Comparison of ENCODE assay signal across 7 cellular contexts in genomic region chr9:135950866-135951265, GRCh38. TPM values are rescaled to one million over a fixed set of nuclear protein-coding genes. Genes with fewer than 3 reads are reported as not detected.
DNase-seq lines count a peak whose midpoint lies in the region; ATAC-seq, FAIRE-seq and TF ChIP-seq lines count a peak whose summit lies in the region.
"Not testable (repeated sequence)": the region's sequence is repeated elsewhere in the genome, so short reads cannot be mapped to it uniquely, and the experiment has no call there.

No MANE protein-coding gene starts in this region.

- not testable (repeated sequence) for H3K4me3 ChIP-seq in HCT116 (replicated peaks in 1 of 2; ENCODE audit: low read depth in 1 of 2, low read length in 2 of 2); K562; epithelial cell of esophagus (ENCODE audit: low read length); prostate gland; skin epidermis

- in situ Hi-C loops in K562 (cut with MboI), result not testable (repeated sequence)

- H3K27ac ChIP-seq in HCT116 (ENCODE audit: low read depth, low read length), result peak overlapping the region; percentile 75; the same call in 1 of the 2 replicates
- peak overlapping the region; percentile 98 for H3K27ac ChIP-seq in RWPE1
- H3K27ac ChIP-seq in K562 (ENCODE audit: extremely low read depth, low read depth, low read length), result peak overlapping the region; percentile 91
- peak overlapping the region; percentile 92 for H3K27ac ChIP-seq in foreskin keratinocyte
- peak overlapping the region; percentile 56 to 61 for H3K27ac ChIP-seq in prostate gland
- H3K27ac ChIP-seq in skin epidermis, result peak overlapping the region in 12 of 21 experiments; percentile 4 to 80 (median 70)

- H2AFZ ChIP-seq in HCT116 (ENCODE audit: low read depth, low read length, poor library complexity, severe bottlenecking); K562 (ENCODE audit: low read depth, low read length): not testable (repeated sequence)

- intact Hi-C loops in HCT116 (cut with micrococcal nuclease), result loop anchor here (10.0 kb wide), 1 partner anchor 86 kb away; no protein-coding TSS in a partner anchor
- intact Hi-C loops in K562 (cut with micrococcal nuclease), result loop anchor here (5.0 kb wide), 1 partner anchor 44 kb away; the partner anchor contains the start of gene CAMSAP1
- intact Hi-C loops in prostate gland (cut with DNase I), result not testable (repeated sequence)

- not testable (repeated sequence) for H3K9me2 ChIP-seq in HCT116 (ENCODE audit: insufficient read depth)

- CTCF ChIA-PET in HCT116 (lab: Charles Lee); RWPE1 (lab: Yijun Ruan, JAX); K562 (lab: Yijun Ruan, JAX; ENCODE audit: low intra/inter-chr PET ratio): not testable (repeated sequence)

- H3K79me2 ChIP-seq in HCT116 (ENCODE audit: insufficient read depth, low read length) (peaks cover 25% of the 10 kb centered on the region; the same call in 1 of the 2 replicates), K562 (ENCODE audit: control insufficient read depth, insufficient read depth, low read length) (peaks cover 92% of the 10 kb centered on the region)

- WGBS in K562 (ENCODE audit: insufficient coverage, low coverage, missing lambda C conversion rate), result 46% methylated on average over 4 of the region's 4 CpGs
- WGBS in prostate gland, result 84% methylated on average over 4 of the region's 4 CpGs

- not testable (repeated sequence) for BruUV-seq in HCT116 (replicated peaks; lab: Mats Ljungman, UMichigan); K562 (replicated peaks; lab: Mats Ljungman, UMichigan)

- H3K36me3 ChIP-seq in HCT116 (ENCODE audit: control insufficient read depth in 1 of 2, insufficient read depth in 2 of 2, low read length in 2 of 2), result peaks cover 21 to 28% of the 10 kb centered on the region in 2 experiments
- H3K36me3 ChIP-seq in K562 (ENCODE audit: control insufficient read depth, insufficient read depth, low read length), result peaks cover 92% of the 10 kb centered on the region
- H3K36me3 ChIP-seq in prostate gland, result peaks cover 2 to 13% of the 10 kb centered on the region in 2 donors

- ATAC-seq in HCT116, K562, foreskin keratinocyte: not testable (repeated sequence)

- not testable (repeated sequence) for H3K9me1 ChIP-seq in K562 (ENCODE audit: control insufficient read depth, insufficient read depth, low read length)

- H4K20me1 ChIP-seq in HCT116 (ENCODE audit: insufficient read depth), result not testable (repeated sequence)
- H4K20me1 ChIP-seq in K562 (replicated peaks; ENCODE audit: control insufficient read depth, insufficient read depth, low read length), result peaks cover 14% of the 10 kb centered on the region; the same call in 1 of the 2 replicates

- RAD21 ChIA-PET in HCT116 (lab: Charles Lee; ENCODE audit: low non-redundant PET in 1 of 2, low total read pairs in 2 of 2, uncharacterized antibody in 2 of 2, unreplicated experiment in 2 of 2), result not testable (repeated sequence)

- not testable (repeated sequence) for H3K27me3 ChIP-seq in HCT116 (ENCODE audit: insufficient read depth, low read length); K562 (ENCODE audit: control insufficient read depth in 2 of 2, insufficient read depth in 2 of 2, low read length in 2 of 2); foreskin keratinocyte; prostate gland (replicated peaks; ENCODE audit: insufficient read depth)

- not testable (repeated sequence) for H3K9me3 ChIP-seq in HCT116 (ENCODE audit: control insufficient read depth in 1 of 2, insufficient read depth in 1 of 2, low read depth in 1 of 2, low read length in 2 of 2); K562 (replicated peaks; ENCODE audit: control insufficient read depth, insufficient read depth, low read depth, low read length); prostate gland

- not testable (repeated sequence) for TF ChIP-seq EP300 in K562 (IDR thresholded peaks at IDR 0.05; ENCODE audit: low read length)

- FAIRE-seq in K562 (lab: Jason Lieb, UNC), result not testable (repeated sequence)

- not testable (repeated sequence) for DNase-seq in HCT116 (ENCODE audit: low read depth, low spot score); RWPE1 (ENCODE audit: low spot score); K562 (ENCODE audit: extremely low read depth in 1 of 4, low spot score in 3 of 4); prostate gland (ENCODE audit: low spot score)
- DNase-seq in epithelial cell of esophagus (ENCODE audit: low read depth) (peak; percentile 65), foreskin keratinocyte (peak in 1 of 2 donors; percentile 60)

- POLR2A ChIA-PET in HCT116 (lab: Charles Lee), result not testable (repeated sequence)
- POLR2A ChIA-PET in RWPE1 (lab: Yijun Ruan, JAX; ENCODE audit: low non-redundant PET) (interaction anchor here (0.6 kb wide), 1 partner anchor 783 kb away, joined by 3 read pairs; no protein-coding TSS in a partner anchor), K562 (lab: Yijun Ruan, JAX) (interaction anchor here (1.0 to 1.6 kb wide), 7 partner anchors 8 to 18 kb away, joined by 3 to 16 read pairs (median 5); partner anchors contain the start of gene UBAC1)

- H3K4me1 ChIP-seq in HCT116 (ENCODE audit: control insufficient read depth in 1 of 2, insufficient read depth in 2 of 2, low read length in 2 of 2) (peaks cover 20% of the 10 kb centered on the region in 2 experiments), K562 (replicated peaks in 1 of 2; ENCODE audit: control insufficient read depth in 2 of 2, insufficient read depth in 2 of 2, low read length in 2 of 2) (peaks cover 68 to 88% of the 10 kb centered on the region in 2 experiments), foreskin keratinocyte (peaks cover 25% of the 10 kb centered on the region), prostate gland (replicated peaks) (peaks cover 16% of the 10 kb centered on the region)

- TF ChIP-seq CTCF in HCT116 (IDR thresholded peaks at IDR 0.05 in 2 of 3, conservative IDR thresholded peaks at IDR 0.05 in 1 of 3; ENCODE audit: borderline replicate concordance in 1 of 3, insufficient read depth in 1 of 3, low read depth in 2 of 3, low read length in 2 of 3); RWPE1 (conservative IDR thresholded peaks at IDR 0.05; ENCODE audit: low read depth); K562 (IDR thresholded peaks at IDR 0.05 in 2 of 3, conservative IDR thresholded peaks at IDR 0.05 in 1 of 3; ENCODE audit: insufficient read depth in 2 of 3, low read depth in 1 of 3, low read length in 3 of 3); epithelial cell of esophagus (IDR thresholded peaks at IDR 0.05; ENCODE audit: insufficient read depth, low read depth, low read length, missing control alignments); foreskin keratinocyte (conservative IDR thresholded peaks at IDR 0.05); prostate gland (IDR thresholded peaks at IDR 0.05): not testable (repeated sequence)

- not testable (repeated sequence) for TF ChIP-seq RAD21 in HCT116 (IDR thresholded peaks at IDR 0.05; ENCODE audit: low read depth); K562 (CRISPR knock-in tag; conservative IDR thresholded peaks at IDR 0.05 in 1 of 2, IDR thresholded peaks at IDR 0.05 in 1 of 2)

- TF ChIP-seq POLR2A in HCT116 (IDR thresholded peaks at IDR 0.05; ENCODE audit: borderline replicate concordance, extremely low read depth, insufficient read depth, insufficient read length); K562 (conservative IDR thresholded peaks at IDR 0.05); prostate gland (IDR thresholded peaks at IDR 0.05): not testable (repeated sequence)

- not testable (repeated sequence) for H3K4me2 ChIP-seq in HCT116 (ENCODE audit: low read length)
- peak overlapping the region; percentile 77 for H3K4me2 ChIP-seq in K562 (ENCODE audit: insufficient read depth, low read length)

- H3K9ac ChIP-seq in HCT116 (ENCODE audit: low read length), result not testable (repeated sequence)
- peak overlapping the region; percentile 24 to 62; a peak in 2 of 4 replicates for H3K9ac ChIP-seq in K562 (ENCODE audit: insufficient read depth in 1 of 2, low read depth in 2 of 2, low read length in 2 of 2)

RNA-seq across cellular contexts. Expression of gene UBAC1, which starts 10.3 kb away (rescaled TPM):
- 54.8 TPM for total RNA-seq in HCT116 (2021; ENCODE audit: unreplicated experiment)
- polyA plus RNA-seq in HCT116 (2012), result 37.7 and 48.4 TPM in 2 replicates
- 536 and 854 TPM in 2 replicates for total RNA-seq in K562 (2011; cell fraction: chromatin; rRNA removed; ENCODE audit: low replicate concordance)
- 552 and 553 TPM in 2 replicates for total RNA-seq in K562 (2011; cell fraction: nucleolus; rRNA removed)
- 447 and 492 TPM in 2 replicates for total RNA-seq in K562 (2011; cell fraction: nucleoplasm; rRNA removed)
- 399 and 504 TPM in 2 replicates for total RNA-seq in K562 (2014; rRNA removed)
- total RNA-seq in K562 (2014; rRNA removed; fragmentation: Illumina TruSeq; extraction: Trizol), result 138 and 145 TPM in 2 replicates
- 166 and 171 TPM in 2 replicates for total RNA-seq in K562 (2015; rRNA removed; fragmentation: Illumina TruSeq; extraction: Trizol)
- 294 and 309 TPM in 2 replicates for total RNA-seq in K562 (2021)
- polyA plus RNA-seq in K562 (2011; rRNA removed), result 385 and 395 TPM in 2 replicates
- polyA plus RNA-seq in K562 (2011; cell fraction: cytosol; rRNA removed), result 447 and 505 TPM in 2 replicates
- polyA plus RNA-seq in K562 (2011; cell fraction: nucleus; rRNA removed), result 838 and 845 TPM in 2 replicates
- polyA plus RNA-seq in K562 (2012), result 178 and 239 TPM in 2 replicates
- polyA plus RNA-seq in K562 (2014; fragmentation: Illumina TruSeq; extraction: Trizol), result 219 and 228 TPM in 2 replicates
- polyA plus RNA-seq in K562 (2014; fragmentation: Nextera tagmentation; extraction: Ambion mirVana), result 100 to 1,000 TPM in 1 of 2 experiments, 10 to 100 TPM in 1; 94.0 to 117 TPM
- polyA plus RNA-seq in K562 (2014; rRNA removed), result 381 and 405 TPM in 2 replicates
- polyA minus RNA-seq in K562 (2011; rRNA and poly(A)+ RNA removed), result 128 and 165 TPM in 2 replicates
- 110 and 129 TPM in 2 replicates for polyA minus RNA-seq in K562 (2011; cell fraction: cytosol; rRNA and poly(A)+ RNA removed)
- 120 and 171 TPM in 2 replicates for polyA minus RNA-seq in K562 (2011; cell fraction: nucleus; rRNA and poly(A)+ RNA removed)
- 58.0 and 58.8 TPM in 2 replicates for total RNA-seq in foreskin keratinocyte
- polyA plus RNA-seq in foreskin keratinocyte, result 56.9 and 58.6 TPM in 2 replicates
- total RNA-seq in prostate gland, result 10 to 100 TPM; 53.7 to 59.1 TPM

RNA-seq across cellular contexts. Expression of gene CAMSAP1, which starts 43.5 kb away (rescaled TPM):
- 33.1 TPM for total RNA-seq in HCT116 (2021; ENCODE audit: unreplicated experiment)
- polyA plus RNA-seq in HCT116 (2012), result 17.8 and 18.1 TPM in 2 replicates
- 40.9 and 68.9 TPM in 2 replicates for total RNA-seq in K562 (2011; cell fraction: chromatin; rRNA removed; ENCODE audit: low replicate concordance)
- 21.5 and 22.4 TPM in 2 replicates for total RNA-seq in K562 (2011; cell fraction: nucleolus; rRNA removed)
- total RNA-seq in K562 (2011; cell fraction: nucleoplasm; rRNA removed), result 36.1 and 42.5 TPM in 2 replicates
- total RNA-seq in K562 (2014; rRNA removed), result 18.1 and 23.4 TPM in 2 replicates
- total RNA-seq in K562 (2014; rRNA removed; fragmentation: Illumina TruSeq; extraction: Trizol), result 14.3 TPM in 2 replicates
- total RNA-seq in K562 (2015; rRNA removed; fragmentation: Illumina TruSeq; extraction: Trizol), result 13.9 and 15.7 TPM in 2 replicates
- total RNA-seq in K562 (2021), result 28.8 and 32.8 TPM in 2 replicates
- 6.3 and 6.9 TPM in 2 replicates for polyA plus RNA-seq in K562 (2011; rRNA removed)
- polyA plus RNA-seq in K562 (2011; cell fraction: cytosol; rRNA removed), result 6.3 and 8.3 TPM in 2 replicates
- 15.6 and 19.6 TPM in 2 replicates for polyA plus RNA-seq in K562 (2011; cell fraction: nucleus; rRNA removed)
- 10.6 and 11.9 TPM in 2 replicates for polyA plus RNA-seq in K562 (2012)
- 14.9 and 19.7 TPM in 2 replicates for polyA plus RNA-seq in K562 (2014; fragmentation: Illumina TruSeq; extraction: Trizol)
- 1 to 10 TPM; 1.5 to 1.6 TPM for polyA plus RNA-seq in K562 (2014; fragmentation: Nextera tagmentation; extraction: Ambion mirVana)
- polyA plus RNA-seq in K562 (2014; rRNA removed), result 10.0 and 11.3 TPM in 2 replicates
- 14.1 and 20.0 TPM in 2 replicates for polyA minus RNA-seq in K562 (2011; rRNA and poly(A)+ RNA removed)
- 42.2 and 76.3 TPM in 2 replicates for polyA minus RNA-seq in K562 (2011; cell fraction: cytosol; rRNA and poly(A)+ RNA removed)
- polyA minus RNA-seq in K562 (2011; cell fraction: nucleus; rRNA and poly(A)+ RNA removed), result 11.4 and 23.5 TPM in 2 replicates
- total RNA-seq in foreskin keratinocyte, result 17.5 and 20.1 TPM in 2 replicates
- polyA plus RNA-seq in foreskin keratinocyte, result 3.5 and 4.4 TPM in 2 replicates
- 10 to 100 TPM; 28.3 to 86.6 TPM for total RNA-seq in prostate gland
